In genomic region chr19:33621065-33621785, GRCh38 we compare ENCODE assay signal across 16 cellular contexts. TPM values are rescaled to one million over a fixed set of nuclear protein-coding genes. Genes with fewer than 3 reads are reported as not detected.
DNase-seq lines count a peak whose midpoint lies in the region; TF ChIP-seq lines count a peak whose summit lies in the region.
"Had no signal": no experiment of that assay in that cellular context is flagged by ENCODE, and none has a peak within 500 bp of the region (broad histone marks: within the 10 kb centered on the region; RNA-seq: fewer than 3 reads in every experiment).

No MANE protein-coding gene starts in this region.

- peak overlapping the region; percentile 43 to 75 (median 54) for H3K4me3 ChIP-seq in breast epithelium
- peak overlapping the region; percentile 26 for H3K4me3 ChIP-seq in cardiac muscle cell
- H3K4me3 ChIP-seq in neural cell (ENCODE audit: low read length), result peak overlapping the region; percentile 61
- H3K4me3 ChIP-seq in urinary bladder (ENCODE audit: low read depth, low read length), result peak overlapping the region; percentile 36

- TF ChIP-seq POLR2A in breast epithelium (IDR thresholded peaks at IDR 0.05), result no peak

- peaks cover 0 to 10% of the 10 kb centered on the region in 2 donors for H3K4me1 ChIP-seq in breast epithelium
- peaks cover 10% of the 10 kb centered on the region for H3K4me1 ChIP-seq in cardiac muscle cell (ENCODE audit: low read depth)
- no peaks in the 10 kb centered on the region for H3K4me1 ChIP-seq in urinary bladder (ENCODE audit: insufficient read depth)

- H3K4me3 Mint-ChIP-seq in MCF 10A (ENCODE audit: unreplicated experiment), result no peak overlapping the region
- H3K4me3 Mint-ChIP-seq: activated CD4-positive, alpha-beta memory T cell treated with anti-CD3 and anti-CD28 coated beads for 36 hours; central memory CD8-positive, alpha-beta T cell; T-cell had no signal

- intact Hi-C loops in breast epithelium (cut with DNase I; ENCODE audit: low total_unique reads) (no loop called here), MCF 10A (cut with micrococcal nuclease) (no loop called here)

- no peaks in the 10 kb centered on the region for H3K27me3 Mint-ChIP-seq in MCF 10A (ENCODE audit: insufficient read depth, unreplicated experiment)

- H3K27ac Mint-ChIP-seq in MCF 10A (ENCODE audit: low read depth, unreplicated experiment), result no peak overlapping the region
- H3K27ac Mint-ChIP-seq: activated CD4-positive, alpha-beta memory T cell treated with anti-CD3 and anti-CD28 coated beads for 36 hours; T-cell had no signal

- POLR2A ChIA-PET in MCF 10A (lab: Yijun Ruan, JAX), result no interaction called here

- peaks cover 9% of the 10 kb centered on the region for H3K9me3 Mint-ChIP-seq in MCF 10A (ENCODE audit: unreplicated experiment)
- H3K9me3 Mint-ChIP-seq: activated CD4-positive, alpha-beta memory T cell treated with anti-CD3 and anti-CD28 coated beads for 36 hours; central memory CD8-positive, alpha-beta T cell; T-cell had no signal

- H3K27ac ChIP-seq in breast epithelium (no peak overlapping the region), cardiac muscle cell (no peak overlapping the region), neural cell (ENCODE audit: low read length) (no peak overlapping the region), urinary bladder (ENCODE audit: low read depth) (no peak overlapping the region)
- H3K27ac ChIP-seq: left lung had no signal

- H3K36me3 ChIP-seq in breast epithelium (no peaks in the 10 kb centered on the region), cardiac muscle cell (no peaks in the 10 kb centered on the region), neural cell (ENCODE audit: insufficient read depth, low read length) (no peaks in the 10 kb centered on the region), urinary bladder (ENCODE audit: insufficient read depth) (no peaks in the 10 kb centered on the region)
- H3K36me3 ChIP-seq: left lung had no signal

- DNase-seq in breast epithelium (ENCODE audit: low spot score in 2 of 2) (no peak), MCF 10A (ENCODE audit: unreplicated experiment) (no peak), cardiac muscle cell (ENCODE audit: low read depth in 1 of 2, low spot score in 1 of 2) (no peak), mesenteric fat pad (ENCODE audit: low spot score) (no peak), NCI-H526 treated with DMSO at 0.1 percent for 48 hours (lab: John Stamatoyannopoulos, UW) (no peak), OCI-M1 (lab: John Stamatoyannopoulos, UW) (no peak)
- DNase-seq: 8988T; activated CD4-positive, alpha-beta memory T cell treated with anti-CD3 and anti-CD28 coated beads for 36 hours; activated naive CD4-positive, alpha-beta T cell treated with Interleukin-2 at 50 U/mL for 16 hours; HCEC 1CT; left lung; T-cell had no signal

- H3K9ac ChIP-seq in neural cell (ENCODE audit: low read length), result no peak overlapping the region

- CTCF ChIA-PET in MCF 10A (lab: Yijun Ruan, JAX), result no interaction called here

- no peak overlapping the region for H3K4me2 ChIP-seq in neural cell (ENCODE audit: low read length)

- H3K9me3 ChIP-seq in breast epithelium (no peaks in the 10 kb centered on the region), cardiac muscle cell (ENCODE audit: low read depth) (no peaks in the 10 kb centered on the region), neural cell (ENCODE audit: low read length) (no peaks in the 10 kb centered on the region)
- H3K9me3 ChIP-seq: left lung had no signal

- H3K27me3 ChIP-seq in breast epithelium, result peaks cover 0 to 85% of the 10 kb centered on the region in 2 donors
- peaks cover 93% of the 10 kb centered on the region for H3K27me3 ChIP-seq in cardiac muscle cell
- peaks cover 79% of the 10 kb centered on the region for H3K27me3 ChIP-seq in neural cell (ENCODE audit: insufficient read depth, low read depth, low read length)

- BruUV-seq in MCF 10A (replicated peaks; lab: Mats Ljungman, UMichigan), result no TSS peak

- no peaks in the 10 kb centered on the region for H3K79me2 ChIP-seq in neural cell (replicated peaks; ENCODE audit: insufficient read depth, low read length)

- 11% methylated on average over 60 of the region's 60 CpGs for WGBS in urinary bladder

- no peaks in the 10 kb centered on the region for H4K20me1 ChIP-seq in neural cell (ENCODE audit: insufficient read depth)

- TF ChIP-seq RAD21 in neural cell (conservative IDR thresholded peaks at IDR 0.05), result no peak

- no peaks in the 10 kb centered on the region for H3K36me3 Mint-ChIP-seq in MCF 10A (ENCODE audit: insufficient read depth, unreplicated experiment)
- H3K36me3 Mint-ChIP-seq: activated CD4-positive, alpha-beta memory T cell treated with anti-CD3 and anti-CD28 coated beads for 36 hours; T-cell had no signal

- H3K9me2 ChIP-seq in neural cell (ENCODE audit: insufficient read depth, low read length), result no peaks in the 10 kb centered on the region

- no peak for TF ChIP-seq EP300 in neural cell (conservative IDR thresholded peaks at IDR 0.05; ENCODE audit: poor library complexity, severe bottlenecking)

- no peak for TF ChIP-seq CTCF in breast epithelium (IDR thresholded peaks at IDR 0.05)
- TF ChIP-seq CTCF in MCF 10A (IDR thresholded peaks at IDR 0.05; ENCODE audit: unreplicated experiment), result no peak
- no peak for TF ChIP-seq CTCF in cardiac muscle cell (IDR thresholded peaks at IDR 0.05; ENCODE audit: low read depth, low read length)
- TF ChIP-seq CTCF in neural cell (IDR thresholded peaks at IDR 0.05; ENCODE audit: poor library complexity, severe bottlenecking), result no peak

- no peaks in the 10 kb centered on the region for H3K4me1 Mint-ChIP-seq in MCF 10A (ENCODE audit: insufficient read depth, unreplicated experiment)
- H3K4me1 Mint-ChIP-seq: central memory CD8-positive, alpha-beta T cell had no signal

- no peaks in the 10 kb centered on the region for H3F3A ChIP-seq in neural cell (ENCODE audit: insufficient read depth, low read length, poor library complexity, severe bottlenecking)

- H2AFZ ChIP-seq in neural cell (ENCODE audit: low read depth, low read length), result no peak overlapping the region

TF ChIP-seq in neural cell, 6 proteins besides CTCF, POLR2A, EP300 and RAD21:
- no peak for TF ChIP-seq EZH2 (IDR thresholded peaks at IDR 0.05; ENCODE audit: borderline replicate concordance, insufficient read depth, low read length, poor library complexity, severe bottlenecking)
- TF ChIP-seq TAF1 (IDR thresholded peaks at IDR 0.05; ENCODE audit: low read depth), result no peak
- TF ChIP-seq MXI1 (conservative IDR thresholded peaks at IDR 0.05; ENCODE audit: poor library complexity, severe bottlenecking), result no peak
- TF ChIP-seq SMC3 (conservative IDR thresholded peaks at IDR 0.05; ENCODE audit: poor library complexity), result no peak
- TF ChIP-seq POLR2AphosphoS5 (IDR thresholded peaks at IDR 0.05), result no peak
- TF ChIP-seq REST (IDR thresholded peaks at IDR 0.05; ENCODE audit: borderline replicate concordance), result no peak

RNA-seq across cellular contexts. Expression of gene CHST8, which starts 0.5 kb away (rescaled TPM):
- total RNA-seq in breast epithelium (10 to 100 TPM in 1 of 3 donors, 1 to 10 TPM in 1, under 1 TPM in 1; 0.16 to 14.1 (median 1.6) TPM), MCF 10A (2022) (not detected in 2 replicates), cardiac muscle cell (0.85 and 0.89 TPM in 2 replicates), urinary bladder (0.69 TPM), mesenteric fat pad (1.4 TPM)
- polyA plus RNA-seq in cardiac muscle cell (0.12 and 0.84 TPM in 2 replicates), neural cell (5.8 and 7.1 TPM in 2 replicates), urinary bladder (0.73 TPM)
- 5.7 and 9.0 TPM in 2 replicates for polyA minus RNA-seq in neural cell
- total RNA-seq: activated CD4-positive, alpha-beta memory T cell treated with anti-CD3 and anti-CD28 coated beads for 36 hours; renal cortical epithelial cell; T-cell had no signal
